33 cellular contexts compared by ENCODE assay signal in the genomic region with DNA sequence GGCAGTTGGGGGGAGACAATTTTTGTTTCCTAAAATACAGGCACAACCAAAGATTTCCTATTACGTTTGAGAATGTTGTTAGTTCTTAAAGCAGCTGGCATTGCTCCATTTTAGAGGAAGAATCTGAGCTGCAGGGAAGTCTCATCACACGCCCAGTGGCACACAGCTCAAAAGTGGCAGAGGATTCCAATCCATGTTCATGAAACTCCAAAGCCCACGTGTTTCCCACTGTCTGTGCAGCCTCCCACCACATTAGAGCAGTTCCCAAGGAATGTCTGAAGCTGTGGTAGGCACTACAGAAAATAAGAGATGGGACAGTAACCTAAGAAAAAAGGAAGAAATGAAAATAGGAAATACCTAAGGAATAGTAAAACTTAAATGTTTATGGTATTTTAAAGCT. TPM values are rescaled to one million over a fixed set of nuclear protein-coding genes. Genes with fewer than 3 reads are reported as not detected.
"Had no signal": no experiment of that assay in that cellular context is flagged by ENCODE, and none has a peak within 500 bp of the region (broad histone marks: within the 10 kb centered on the region; RNA-seq: fewer than 3 reads in every experiment).

No MANE protein-coding gene starts in this region.

- H3K36me3 ChIP-seq: ascending aorta, cardiac muscle cell had no signal

- H3K4me1 ChIP-seq: ascending aorta had no signal

- H3K27me3 ChIP-seq: ascending aorta, cardiac muscle cell had no signal

- H3K9ac ChIP-seq: KMS-11 had no signal

- H3K4me2 ChIP-seq: KMS-11 had no signal

- H3K27ac ChIP-seq: ascending aorta, cardiac muscle cell, KMS-11, SK-N-MC, VCaP had no signal

- H3K9me3 ChIP-seq: ascending aorta had no signal

- DNase-seq: activated B cell treated with CpG ODN at 0.5 μM for 24 hours; activated CD4-positive, alpha-beta memory T cell treated with anti-CD3 and anti-CD28 coated beads for 36 hours; activated CD4-positive, alpha-beta T cell treated with anti-CD3 and anti-CD28 coated beads for 4 hours; activated CD4-positive, alpha-beta T cell treated with anti-CD3 and anti-CD28 coated beads, Interleukin-2, amount 50 U/mL, for 1 hour; activated CD4-positive, CD25-positive, alpha-beta regulatory T cell treated with anti-CD3 and anti-CD28 coated beads, Interleukin-2, amount 50 U/mL, for 72 hours; activated CD8-positive, alpha-beta memory T cell treated with anti-CD3 and anti-CD28 coated beads, Interleukin-2, amount 50 U/mL, for 4 hours; activated effector memory CD4-positive, alpha-beta T cell treated with Interleukin-2 at 50 U/mL for 16 hours; activated naive CD4-positive, alpha-beta T cell treated with anti-CD3 and anti-CD28 coated beads, Interleukin-2, amount 50 U/mL, for 16 hours; activated naive CD8-positive, alpha-beta T cell treated with anti-CD3 and anti-CD28 coated beads for 36 hours; activated T-cell treated with anti-CD3 and anti-CD28 coated beads for 4 hours; activated T-cell treated with anti-CD3 and anti-CD28 coated beads, Interleukin-2, amount 50 U/mL, for 4 hours; amygdala; NCI-H1092 treated with DMSO at 0.1 percent for 48 hours; NCI-H1417; NCI-H146; NCI-H187; NCI-H2081 treated with DMSO at 0.1 percent for 48 hours; NCI-H226; NCI-H446 treated with DMSO at 0.1 percent for 48 hours; NCI-H524; NCI-H69; NCI-H82; OCI-M1; Right ventricle myocardium superior; T-helper 9 cell had no signal

- ATAC-seq: activated T-cell treated with anti-CD3 and anti-CD28 coated beads, Interleukin-2, amount 50 U/mL, for 4 hours had no signal

- H3K4me3 ChIP-seq: ascending aorta, cardiac muscle cell, SK-N-MC had no signal

RNA-seq across cellular contexts. Expression of a gene that starts 6.1 kb away (rescaled TPM):
- total RNA-seq: activated B cell treated with CpG ODN at 0.5 μM for 24 hours, ascending aorta, cardiac muscle cell, LHCN-M2, M059J, Right ventricle myocardium superior had no signal
- polyA plus RNA-seq: adipose tissue, cardiac muscle cell had no signal

RNA-seq across cellular contexts. Expression of a gene that starts 21.7 kb away (rescaled TPM):
- total RNA-seq: activated B cell treated with CpG ODN at 0.5 μM for 24 hours, ascending aorta, cardiac muscle cell, LHCN-M2, M059J, Right ventricle myocardium superior had no signal
- polyA plus RNA-seq: cardiac muscle cell had no signal
